Comparison of ENCODE assay signal across 8 cellular contexts in genomic region chr1:202805886-202806511, GRCh38. TPM values are rescaled to one million over a fixed set of nuclear protein-coding genes. Genes with fewer than 3 reads are reported as not detected.
DNase-seq lines count a peak whose midpoint lies in the region; ATAC-seq and TF ChIP-seq lines count a peak whose summit lies in the region.

No MANE protein-coding gene starts in this region.

- H3K4me3 Mint-ChIP-seq in CD4-positive, CD25-positive, alpha-beta regulatory T cell, result peak overlapping the region; percentile 83 to 99 (median 88)

- H3K4me3 ChIP-seq in CD4-positive, CD25-positive, alpha-beta regulatory T cell (ENCODE audit: low read depth, low read length), result peak overlapping the region; percentile 86
- H3K4me3 ChIP-seq in left lung (peak overlapping the region; percentile 66 to 97), thymus (ENCODE audit: low read length) (peak overlapping the region; percentile 95)

- ATAC-seq in CD4-positive, CD25-positive, alpha-beta regulatory T cell (ENCODE audit: low read depth in 2 of 2), result no peak
- ATAC-seq in left lung, result no peak
- no peak for ATAC-seq in GM19455 (IDR thresholded peaks at IDR 0.05; ENCODE audit: unreplicated experiment)

- peaks cover 35% of the 10 kb centered on the region for H3K4me1 ChIP-seq in CD4-positive, CD25-positive, alpha-beta regulatory T cell (ENCODE audit: control insufficient read depth, insufficient read depth, low read length, poor library complexity, severe bottlenecking)
- H3K4me1 ChIP-seq in left lung (peaks cover 20 to 63% of the 10 kb centered on the region in 2 donors), thymus (ENCODE audit: control insufficient read depth, insufficient read depth, low read length) (peaks cover 13% of the 10 kb centered on the region)

- H3K36me3 ChIP-seq in CD4-positive, CD25-positive, alpha-beta regulatory T cell (ENCODE audit: control insufficient read depth, insufficient read depth, low read length), result no peaks in the 10 kb centered on the region
- no peaks in the 10 kb centered on the region for H3K36me3 ChIP-seq in left lung
- no peaks in the 10 kb centered on the region for H3K36me3 ChIP-seq in thymus (ENCODE audit: control insufficient read depth, insufficient read depth)

- intact Hi-C loops in left lung (cut with DNase I), result no loop called here

- in situ Hi-C loops in KBM-7 (cut with MboI; ENCODE audit: low pct_unique_long_range_greater_than_20kb, low sequenced_read_pairs), result no loop called here

- DNase-seq in CD4-positive, CD25-positive, alpha-beta regulatory T cell, result peak in 1 of 3 donors; percentile 50
- DNase-seq in KBM-7 (peak; percentile 45), amniotic epithelial cell (ENCODE audit: low read depth) (peak; percentile 21), left lung (no peak), anterior cingulate cortex (lab: John Stamatoyannopoulos, UW) (no peak), NCI-H2196 treated with DMSO at 0.1 percent for 48 hours (lab: John Stamatoyannopoulos, UW; ENCODE audit: unreplicated experiment) (no peak)

- H3K36me3 Mint-ChIP-seq in CD4-positive, CD25-positive, alpha-beta regulatory T cell, result no peaks in the 10 kb centered on the region

- H3K27ac Mint-ChIP-seq in CD4-positive, CD25-positive, alpha-beta regulatory T cell, result peak overlapping the region; percentile 82 to 92 (median 88)

- no peak for TF ChIP-seq CTCF in left lung (IDR thresholded peaks at IDR 0.05)

- peaks cover 31 to 72% (median 55%) of the 10 kb centered on the region in 4 donors for H3K4me1 Mint-ChIP-seq in CD4-positive, CD25-positive, alpha-beta regulatory T cell

- H3K27me3 ChIP-seq in CD4-positive, CD25-positive, alpha-beta regulatory T cell (ENCODE audit: control insufficient read depth, insufficient read depth, low read length), result no peaks in the 10 kb centered on the region
- no peaks in the 10 kb centered on the region for H3K27me3 ChIP-seq in left lung
- H3K27me3 ChIP-seq in thymus (ENCODE audit: control insufficient read depth, insufficient read depth), result peaks cover 6% of the 10 kb centered on the region

- 37% methylated on average over 3 of the region's 3 CpGs for WGBS in thymus

- no peaks in the 10 kb centered on the region for H3K9me3 ChIP-seq in CD4-positive, CD25-positive, alpha-beta regulatory T cell (ENCODE audit: control insufficient read depth in 2 of 2, low read length in 2 of 2)
- no peaks in the 10 kb centered on the region for H3K9me3 ChIP-seq in left lung
- no peaks in the 10 kb centered on the region for H3K9me3 ChIP-seq in thymus (ENCODE audit: control insufficient read depth)

- no peaks in the 10 kb centered on the region for H3K9me3 Mint-ChIP-seq in CD4-positive, CD25-positive, alpha-beta regulatory T cell

- peak overlapping the region; percentile 65 for H3K27ac ChIP-seq in CD4-positive, CD25-positive, alpha-beta regulatory T cell (ENCODE audit: insufficient read depth, low read length, poor library complexity, severe bottlenecking)
- H3K27ac ChIP-seq in left lung, result peak overlapping the region; percentile 22 to 84
- H3K27ac ChIP-seq in thymus (ENCODE audit: low read depth), result peak overlapping the region; percentile 25

- H3K27me3 Mint-ChIP-seq in CD4-positive, CD25-positive, alpha-beta regulatory T cell, result peaks cover 7% of the 10 kb centered on the region

RNA-seq across cellular contexts. Expression of gene KDM5B, which starts 2.2 kb away (rescaled TPM):
- 77.7 TPM for total RNA-seq in CD4-positive, CD25-positive, alpha-beta regulatory T cell
- polyA plus RNA-seq in CD4-positive, CD25-positive, alpha-beta regulatory T cell, result 10 to 100 TPM; 13.7 to 16.9 (median 14.5) TPM
- total RNA-seq in left lung, result 10 to 100 TPM; 46.4 to 67.4 TPM
- 32.0 TPM for polyA plus RNA-seq in thymus

RNA-seq across cellular contexts. Expression of gene PCAT6, which starts 4.8 kb away (rescaled TPM):
- total RNA-seq in CD4-positive, CD25-positive, alpha-beta regulatory T cell, result not detected
- not detected for polyA plus RNA-seq in CD4-positive, CD25-positive, alpha-beta regulatory T cell
- 1 to 10 TPM; 1.1 to 2.4 TPM for total RNA-seq in left lung
- 1.5 TPM for polyA plus RNA-seq in thymus

Comparison
In these comparisons a context has a peak if more than half of its experiments do, and no peak if none do; other contexts are left out.
1. DNase-seq: peak in KBM-7 (single experiment) and amniotic epithelial cell (single experiment); none in left lung (0 of 2), anterior cingulate cortex (0 of 58) and NCI-H2196 treated with DMSO at 0.1 percent for 48 hours (single experiment).
2. Peak in every context shown above with its lines, with median percentiles within 50 percentile points of each other: H3K27ac ChIP-seq and H3K4me3 ChIP-seq.